14 cellular contexts compared by ENCODE assay signal in genomic region chr7:36301914-36302771, GRCh38.
DNase-seq lines count a peak whose midpoint lies in the region; ATAC-seq, FAIRE-seq and TF ChIP-seq lines count a peak whose summit lies in the region.
"Had no signal": no experiment of that assay in that cellular context is flagged by ENCODE, and none has a peak within 500 bp of the region (broad histone marks: within the 10 kb centered on the region; RNA-seq: fewer than 3 reads in every experiment).

No MANE protein-coding gene starts in this region.

- H3K36me3 Mint-ChIP-seq in activated CD4-positive, alpha-beta memory T cell treated with anti-CD3 and anti-CD28 coated beads, Interleukin-2, amount 10 ng/mL, durations not matched to agents 7 days and 5 days (ENCODE audit: low read depth), result peaks cover 5% of the 10 kb centered on the region

- FAIRE-seq in HepG2 (lab: Jason Lieb, UNC), result no peak

- no peaks in the 10 kb centered on the region for H4K20me1 ChIP-seq in HepG2 (ENCODE audit: insufficient read depth, low read length)

- POLR2A ChIA-PET in HepG2 (lab: Yijun Ruan, JAX), result interaction anchor here (1.7 kb wide), 1 partner anchor 10 kb away, joined by 3 read pairs; no protein-coding TSS in a partner anchor
- POLR2A ChIA-PET in activated CD4-positive, alpha-beta memory T cell treated with anti-CD3 and anti-CD28 coated beads, Interleukin-2, amount 10 ng/mL, durations not matched to agents 7 days and 5 days (lab: Charles Lee), result interaction anchor here (1.0 kb wide), 1 partner anchor 9 kb away, joined by 3 read pairs; no protein-coding TSS in a partner anchor

- H3K4me1 Mint-ChIP-seq in activated CD4-positive, alpha-beta memory T cell treated with anti-CD3 and anti-CD28 coated beads, Interleukin-2, amount 10 ng/mL, durations not matched to agents 7 days and 5 days, result no peaks in the 10 kb centered on the region

- WGBS in body of pancreas, 2 donors, result 92% methylated on average over 15 of the region's 15 CpGs
- 89% methylated on average over 13 of the region's 15 CpGs for WGBS in HepG2 (ENCODE audit: low lambda C conversion rate)

- no peaks in the 10 kb centered on the region for H3K79me2 ChIP-seq in HepG2 (ENCODE audit: insufficient read depth, low read length)

- CTCF ChIA-PET in HepG2 (lab: Yijun Ruan, JAX; ENCODE audit: low intra/inter-chr PET ratio, low total read pairs), result no interaction called here
- CTCF ChIA-PET in activated CD4-positive, alpha-beta memory T cell treated with anti-CD3 and anti-CD28 coated beads, Interleukin-2, amount 10 ng/mL, durations not matched to agents 7 days and 5 days (lab: Charles Lee), result interaction anchor here (1.1 to 3.0 kb wide), 3 partner anchors 10 to 317 kb away, joined by 4 to 17 read pairs (median 10); no protein-coding TSS in a partner anchor

- H3K4me3 Mint-ChIP-seq in activated CD4-positive, alpha-beta memory T cell treated with anti-CD3 and anti-CD28 coated beads, Interleukin-2, amount 10 ng/mL, durations not matched to agents 7 days and 5 days, result no peak overlapping the region
- H3K4me3 Mint-ChIP-seq: activated naive CD4-positive, alpha-beta T cell treated with anti-CD3 and anti-CD28 coated beads for 36 hours had no signal

- DNase-seq in activated effector memory CD4-positive, alpha-beta T cell treated with anti-CD3 and anti-CD28 coated beads, Interleukin-2, amount 50 U/mL, for 16 hours, result peak; percentile 31
- no peak for DNase-seq in activated effector memory CD4-positive, alpha-beta T cell treated with Interleukin-2 at 50 U/mL for 16 hours
- DNase-seq in body of pancreas (peak in 1 of 4 donors; percentile 10), HepG2 (ENCODE audit: low spot score) (no peak), thoracic aorta (ENCODE audit: low spot score) (no peak), medulla oblongata (ENCODE audit: extremely low spot score) (no peak), AG08396 (ENCODE audit: low spot score) (no peak)
- no peak for DNase-seq in activated CD4-positive, alpha-beta memory T cell treated with anti-CD3 and anti-CD28 coated beads, Interleukin-2, amount 10 ng/mL, durations not matched to agents 7 days and 5 days
- DNase-seq: activated naive CD4-positive, alpha-beta T cell treated with anti-CD3 and anti-CD28 coated beads for 36 hours; GDM1; left colon; RPMI8226; stimulated activated CD8-positive, alpha-beta memory T cell treated with anti-CD3 and anti-CD28 coated beads, Interleukin-4, amount 100 ng/mL, for 48 hours had no signal

- H3K4me3 ChIP-seq in body of pancreas, result no peak overlapping the region
- no peak overlapping the region for H3K4me3 ChIP-seq in HepG2 (replicated peaks in 1 of 3; ENCODE audit: insufficient read depth in 1 of 3, low read depth in 2 of 3, low read length in 3 of 3)
- H3K4me3 ChIP-seq in thoracic aorta, result no peak overlapping the region

- H3K27ac Mint-ChIP-seq in activated CD4-positive, alpha-beta memory T cell treated with anti-CD3 and anti-CD28 coated beads, Interleukin-2, amount 10 ng/mL, durations not matched to agents 7 days and 5 days, result no peak overlapping the region
- H3K27ac Mint-ChIP-seq: activated naive CD4-positive, alpha-beta T cell treated with anti-CD3 and anti-CD28 coated beads for 36 hours had no signal

- TF ChIP-seq CTCF in body of pancreas (IDR thresholded peaks at IDR 0.05) (no peak), HepG2 (CRISPR knock-in tag; IDR thresholded peaks at IDR 0.05) (no peak), thoracic aorta (IDR thresholded peaks at IDR 0.05) (no peak)

- no peak for ATAC-seq in body of pancreas
- ATAC-seq in HepG2, result no peak
- no peak for ATAC-seq in thoracic aorta (ENCODE audit: insufficient number of reproducible peaks, low FRiP score, low read depth)

- no peaks in the 10 kb centered on the region for H3K9me3 Mint-ChIP-seq in activated CD4-positive, alpha-beta memory T cell treated with anti-CD3 and anti-CD28 coated beads, Interleukin-2, amount 10 ng/mL, durations not matched to agents 7 days and 5 days
- H3K9me3 Mint-ChIP-seq: activated naive CD4-positive, alpha-beta T cell treated with anti-CD3 and anti-CD28 coated beads for 36 hours had no signal

- H3K9me3 ChIP-seq in body of pancreas, result no peaks in the 10 kb centered on the region
- H3K9me3 ChIP-seq in HepG2 (ENCODE audit: low read length), result no peaks in the 10 kb centered on the region
- H3K9me3 ChIP-seq in thoracic aorta, result no peaks in the 10 kb centered on the region

- H3K4me1 ChIP-seq in body of pancreas (peaks cover 31% of the 10 kb centered on the region), HepG2 (ENCODE audit: insufficient read depth, low read length) (peaks cover 29% of the 10 kb centered on the region), thoracic aorta (ENCODE audit: control insufficient read depth in 1 of 2, low read depth in 2 of 2) (peaks cover 16 to 50% of the 10 kb centered on the region in 2 donors)

- no peak overlapping the region for H3K9ac ChIP-seq in HepG2 (ENCODE audit: insufficient read depth, low read depth, low read length)

- no peak overlapping the region for H2AFZ ChIP-seq in HepG2 (ENCODE audit: low read length)

- no peak for TF ChIP-seq RAD21 in HepG2 (CRISPR knock-in tag; IDR thresholded peaks at IDR 0.05)

- no TSS peak for BruUV-seq in HepG2 (replicated peaks; lab: Mats Ljungman, UMichigan)

- TF ChIP-seq POLR2A in body of pancreas (IDR thresholded peaks at IDR 0.05), result no peak
- no peak for TF ChIP-seq POLR2A in HepG2 (IDR thresholded peaks at IDR 0.05; ENCODE audit: insufficient read depth in 1 of 2, low read depth in 2 of 2, low read length in 2 of 2)

- no peak for TF ChIP-seq EP300 in HepG2 (IDR thresholded peaks at IDR 0.05; ENCODE audit: low read depth in 2 of 2, low read length in 2 of 2)
- no peak for TF ChIP-seq EP300 in HepG2 (CRISPR knock-in tag; IDR thresholded peaks at IDR 0.05; ENCODE audit: borderline replicate concordance)

- in situ Hi-C loops in HepG2 (cut with HindIII; ENCODE audit: extremely low pct_ligation_motif_present, low pct_unique_long_range_greater_than_20kb), result loop anchor here (25.0 kb wide), 1 partner anchor 590 kb away; no protein-coding TSS in a partner anchor

- H3K36me3 ChIP-seq in body of pancreas (replicated peaks in 1 of 2; ENCODE audit: insufficient read depth in 1 of 2, low read depth in 2 of 2), result peaks cover 0 to 6% of the 10 kb centered on the region in 2 donors
- H3K36me3 ChIP-seq in HepG2 (replicated peaks in 1 of 2; ENCODE audit: control insufficient read depth in 1 of 2, insufficient read depth in 2 of 2, low read length in 2 of 2), result peaks cover 8 to 26% of the 10 kb centered on the region in 2 experiments; a peak in 4 of 5 replicates
- peaks cover 12% of the 10 kb centered on the region for H3K36me3 ChIP-seq in thoracic aorta

- intact Hi-C loops in body of pancreas (cut with DNase I), result no loop called here
- intact Hi-C loops in HepG2 (cut with micrococcal nuclease; ENCODE audit: unreplicated experiment), result no loop called here

- H3K27me3 Mint-ChIP-seq in activated CD4-positive, alpha-beta memory T cell treated with anti-CD3 and anti-CD28 coated beads, Interleukin-2, amount 10 ng/mL, durations not matched to agents 7 days and 5 days, result no peaks in the 10 kb centered on the region

- H3K27ac ChIP-seq in body of pancreas (peak overlapping the region in 3 of 4 donors; percentile 74 to 87 (median 76)), HepG2 (ENCODE audit: extremely low read length, insufficient read depth, low read length) (no peak overlapping the region), thoracic aorta (peak overlapping the region; percentile 65 to 77)
- H3K27ac ChIP-seq: HL-60 had no signal

- H3K27me3 ChIP-seq in body of pancreas (no peaks in the 10 kb centered on the region), HepG2 (ENCODE audit: control insufficient read depth in 1 of 2, insufficient read depth in 2 of 2, low read length in 2 of 2) (no peaks in the 10 kb centered on the region), thoracic aorta (replicated peaks; ENCODE audit: insufficient read depth) (no peaks in the 10 kb centered on the region)

- no peak overlapping the region for H3K4me2 ChIP-seq in HepG2 (ENCODE audit: low read depth, low read length)

TF ChIP-seq in HepG2, 621 proteins besides CTCF, POLR2A, EP300 and RAD21 (continues in another document):
- TF ChIP-seq MAFK (conservative IDR thresholded peaks at IDR 0.05 in 1 of 2, IDR thresholded peaks at IDR 0.05 in 1 of 2; ENCODE audit: low read length in 2 of 2), result peak; percentile 14 to 45; a peak in 3 of 4 replicates
- TF ChIP-seq PRDM15 (CRISPR knock-in tag; IDR thresholded peaks at IDR 0.05), result no peak
- TF ChIP-seq MYC (CRISPR knock-in tag; IDR thresholded peaks at IDR 0.05; ENCODE audit: borderline replicate concordance), result no peak
- no peak for TF ChIP-seq JUN (CRISPR knock-in tag; IDR thresholded peaks at IDR 0.05)
- TF ChIP-seq TEF (CRISPR knock-in tag; IDR thresholded peaks at IDR 0.05), result no peak
- TF ChIP-seq ZNF792 (CRISPR knock-in tag; IDR thresholded peaks at IDR 0.05), result no peak
